Comparison of ENCODE assay signal across 8 cellular contexts in the genomic region with DNA sequence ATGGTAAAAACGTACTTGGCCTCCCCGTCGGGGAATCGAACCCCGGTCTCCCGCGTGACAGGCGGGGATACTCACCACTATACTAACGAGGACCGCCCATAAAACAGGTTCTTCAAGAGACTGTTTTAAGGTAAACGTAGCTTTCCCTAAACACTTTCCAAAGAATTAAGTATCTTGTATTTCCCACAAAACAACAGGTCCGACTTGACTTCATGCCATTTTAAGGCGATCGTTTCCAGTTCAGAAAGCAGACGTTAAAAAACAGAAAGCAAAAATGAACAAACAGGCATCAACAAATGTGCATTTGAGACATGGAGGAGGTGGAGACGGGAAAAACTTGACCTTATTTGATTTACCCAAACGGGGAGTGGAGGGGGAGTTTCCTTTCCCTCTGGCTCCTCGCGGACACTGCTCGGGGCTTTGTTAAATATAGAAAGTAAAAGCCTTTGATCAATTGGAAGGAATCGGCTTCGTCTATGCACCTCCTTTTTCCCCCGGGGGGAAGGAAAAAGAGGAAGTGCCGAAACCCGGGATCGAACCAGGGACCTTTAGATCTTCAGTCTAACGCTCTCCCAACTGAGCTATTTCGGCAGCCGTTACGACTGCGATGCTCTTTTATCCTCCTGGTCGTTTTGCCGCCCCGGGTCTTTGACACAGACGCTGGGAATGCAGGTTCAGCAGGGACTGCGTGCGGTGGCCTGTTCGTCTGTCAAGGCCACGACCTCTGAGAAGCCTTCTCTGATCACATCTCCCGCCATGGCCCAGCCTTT. TPM values are rescaled to one million over a fixed set of nuclear protein-coding genes. Genes with fewer than 3 reads are reported as not detected.
DNase-seq lines count a peak whose midpoint lies in the region; ATAC-seq and TF ChIP-seq lines count a peak whose summit lies in the region.

No MANE protein-coding gene starts in this region.

- 0 out of 2 replicates have a peak, but pooled peaks cover 5% of the 10 kb centered on the region for H3K4me1 ChIP-seq in HUES48 (ENCODE audit: control insufficient read depth, insufficient read depth, low read length)
- peaks cover 15 to 17% of the 10 kb centered on the region in 2 donors for H3K4me1 ChIP-seq in naive thymus-derived CD4-positive, alpha-beta T cell (ENCODE audit: control insufficient read depth in 2 of 2, insufficient read depth in 2 of 2, low read length in 2 of 2)

- H3K4me3 ChIP-seq in AG10803 (ENCODE audit: low read length) = peak overlapping the region; percentile 88
- H3K4me3 ChIP-seq in HUES48 (ENCODE audit: low read depth, low read length) = peak overlapping the region; percentile 99
- H3K4me3 ChIP-seq in naive thymus-derived CD4-positive, alpha-beta T cell (ENCODE audit: low read length) = peak overlapping the region; percentile 91

- CTCF ChIA-PET in naive thymus-derived CD4-positive, alpha-beta T cell (lab: Charles Lee) = interaction anchor here (1.4 to 3.8 kb wide), 6 partner anchors 8 to 20 kb away, joined by 5 to 28 read pairs (median 9); a partner anchor contains a TSS

- H3K4me1 Mint-ChIP-seq in naive thymus-derived CD4-positive, alpha-beta T cell = peaks cover 18 to 37% (median 32%) of the 10 kb centered on the region in 7 donors

- H3K36me3 ChIP-seq in HUES48 (ENCODE audit: control insufficient read depth, insufficient read depth, low read length) = no peaks in the 10 kb centered on the region
- H3K36me3 ChIP-seq in naive thymus-derived CD4-positive, alpha-beta T cell (ENCODE audit: control insufficient read depth in 2 of 3, insufficient read depth in 3 of 3, low read length in 3 of 3) = no peaks in the 10 kb centered on the region

- TF ChIP-seq CTCF in AG10803 (conservative IDR thresholded peaks at IDR 0.05; ENCODE audit: low read length) = no peak

- H3K9me3 ChIP-seq in HUES48 (ENCODE audit: control insufficient read depth, insufficient read depth, low read length) = no peaks in the 10 kb centered on the region
- no peaks in the 10 kb centered on the region for H3K9me3 ChIP-seq in naive thymus-derived CD4-positive, alpha-beta T cell (ENCODE audit: control insufficient read depth in 2 of 3, low read length in 3 of 3)

- peak overlapping the region; percentile 86 for H3K9ac ChIP-seq in HUES48 (ENCODE audit: low read depth, low read length)

- peak overlapping the region; percentile 81 for H3K27ac ChIP-seq in HUES48 (ENCODE audit: low read depth, low read length)
- peak overlapping the region; percentile 65 for H3K27ac ChIP-seq in naive thymus-derived CD4-positive, alpha-beta T cell (ENCODE audit: low read depth, low read length)

- DNase-seq in AG10803 (ENCODE audit: low read depth) (peak; percentile 79), nucleus accumbens (lab: John Stamatoyannopoulos, UW) (no peak)
- peak; percentile 88 for DNase-seq in activated CD8-positive, alpha-beta memory T cell treated with anti-CD3 and anti-CD28 coated beads, Interleukin-2, amount 50 U/mL, for 24 hours (ENCODE audit: extremely low read depth)
- DNase-seq in naive thymus-derived CD4-positive, alpha-beta T cell = peak; percentile 86 to 95 (median 92)
- DNase-seq in stimulated activated naive CD8-positive, alpha-beta T cell treated with anti-CD3 and anti-CD28 coated beads, Interleukin-15, Interleukin-2, amounts not matched to agents 100 U/mL and 50 U/mL, for 24 hours = peak; percentile 91

- POLR2A ChIA-PET in naive thymus-derived CD4-positive, alpha-beta T cell (lab: Charles Lee) = interaction anchor here (0.7 to 17.1 kb wide), 6 partner anchors 9 to 703 kb away, joined by 3 to 764 read pairs (median 30); a partner anchor contains a TSS

- H3K9me3 Mint-ChIP-seq in naive thymus-derived CD4-positive, alpha-beta T cell = peaks cover 0 to 13% (median 0%) of the 10 kb centered on the region in 11 donors

- H3K27ac Mint-ChIP-seq in naive thymus-derived CD4-positive, alpha-beta T cell = peak overlapping the region; percentile 90 to 100 (median 98)

- H3K27me3 ChIP-seq in HUES48 (ENCODE audit: control insufficient read depth, insufficient read depth, low read length) = no peaks in the 10 kb centered on the region
- no peaks in the 10 kb centered on the region for H3K27me3 ChIP-seq in naive thymus-derived CD4-positive, alpha-beta T cell (ENCODE audit: control insufficient read depth in 2 of 2, insufficient read depth in 2 of 2, low read length in 2 of 2)

- H3K4me3 Mint-ChIP-seq in naive thymus-derived CD4-positive, alpha-beta T cell = peak overlapping the region; percentile 84 to 97 (median 93)

- H3K36me3 Mint-ChIP-seq in naive thymus-derived CD4-positive, alpha-beta T cell = peaks cover 0 to 11% (median 0%) of the 10 kb centered on the region in 5 donors

- intact Hi-C loops in naive thymus-derived CD4-positive, alpha-beta T cell (cut with micrococcal nuclease) = loop anchor here (1.0 to 5.0 kb wide), 5 partner anchors 10 to 955 kb away; a partner anchor contains a TSS

- ATAC-seq in GM21367 (IDR thresholded peaks at IDR 0.05; ENCODE audit: unreplicated experiment) = peak; percentile 63
- ATAC-seq in esophagus mucosa = peak; percentile 88
- peak; percentile 93 for ATAC-seq in naive thymus-derived CD4-positive, alpha-beta T cell
- peak; percentile 86 for ATAC-seq in stimulated activated naive CD8-positive, alpha-beta T cell treated with anti-CD3 and anti-CD28 coated beads, Interleukin-15, Interleukin-2, amounts not matched to agents 100 U/mL and 50 U/mL, for 24 hours

- peaks cover 0 to 9% (median 0%) of the 10 kb centered on the region in 5 donors for H3K27me3 Mint-ChIP-seq in naive thymus-derived CD4-positive, alpha-beta T cell

RNA-seq across cellular contexts. Expression of a gene that starts 13.1 kb away (rescaled TPM):
- total RNA-seq in esophagus mucosa = 1,223 TPM
- total RNA-seq in naive thymus-derived CD4-positive, alpha-beta T cell = 1,000 to 10,000 TPM in 1 of 5 experiments, 100 to 1,000 TPM in 4; 753 to 1,510 (median 913) TPM
- 1,000 to 10,000 TPM; 1,135 to 1,865 TPM for polyA plus RNA-seq in naive thymus-derived CD4-positive, alpha-beta T cell

Comparison
In these comparisons a context has a peak if more than half of its experiments do, and no peak if none do; other contexts are left out.
1. DNase-seq: peak in AG10803 (single experiment), activated CD8-positive, alpha-beta memory T cell treated with anti-CD3 and anti-CD28 coated beads, Interleukin-2, amount 50 U/mL, for 24 hours (single experiment), naive thymus-derived CD4-positive, alpha-beta T cell (9 of 9) and stimulated activated naive CD8-positive, alpha-beta T cell treated with anti-CD3 and anti-CD28 coated beads, Interleukin-15, Interleukin-2, amounts not matched to agents 100 U/mL and 50 U/mL, for 24 hours (single experiment); none in nucleus accumbens (0 of 56).
2. Peak in every context shown above with its lines, with median percentiles within 50 percentile points of each other: H3K4me3 ChIP-seq and ATAC-seq.